ENCODE assay signal across 12 cellular contexts in the genomic region with DNA sequence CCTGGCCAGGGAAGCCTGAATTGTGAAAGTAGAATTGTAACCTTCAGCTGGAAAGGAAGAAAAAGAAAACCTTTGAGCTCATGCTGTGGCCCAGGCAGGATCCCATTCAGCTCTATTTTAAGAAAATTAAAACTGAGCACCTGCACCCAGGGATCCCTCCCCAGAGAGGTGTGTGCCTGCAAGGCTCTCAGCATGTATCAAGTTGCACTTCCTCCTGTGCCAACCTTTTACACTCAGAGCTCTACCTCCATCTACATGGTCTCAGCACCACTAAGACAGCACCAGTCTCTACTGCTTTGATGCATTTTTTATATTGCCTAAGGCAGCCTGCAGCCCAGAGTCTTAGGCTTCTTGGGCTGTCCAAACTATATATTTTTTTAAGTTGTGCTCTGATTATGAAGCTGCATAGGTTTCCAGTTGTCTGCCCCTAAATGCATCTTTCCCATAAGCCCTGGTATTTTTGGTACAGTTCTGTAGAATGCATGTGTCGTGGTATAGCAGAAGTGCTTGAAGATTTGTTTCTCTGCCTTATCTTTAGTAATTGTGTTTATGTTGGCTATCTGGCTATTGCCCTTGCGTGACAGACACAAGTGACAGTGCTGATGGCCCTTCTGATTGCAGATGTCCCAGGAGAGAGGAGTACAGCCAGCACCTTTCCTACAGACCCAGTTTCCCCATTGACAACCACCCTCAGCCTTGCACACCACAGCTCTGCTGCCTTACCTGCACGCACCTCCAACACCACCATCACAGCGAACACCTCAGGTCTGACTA.
DNase-seq lines count a peak whose midpoint lies in the region; ATAC-seq lines count a peak whose summit lies in the region.
"Had no signal": no experiment of that assay in that cellular context is flagged by ENCODE, and none has a peak within 500 bp of the region (broad histone marks: within the 10 kb centered on the region; RNA-seq: fewer than 3 reads in every experiment).

No MANE protein-coding gene starts in this region.

- peaks cover 0 to 1% (median 0%) of the 10 kb centered on the region in 7 donors for H3K9me3 Mint-ChIP-seq in CD4-positive, CD25-positive, alpha-beta regulatory T cell
- H3K9me3 Mint-ChIP-seq: activated naive CD4-positive, alpha-beta T cell treated with anti-CD3 and anti-CD28 coated beads, Interleukin-2, amount 50 U/mL, for 72 hours; CD14-positive monocyte had no signal

- no peak for DNase-seq in CD4-positive, CD25-positive, alpha-beta regulatory T cell
- DNase-seq in NCI-H2171 (lab: John Stamatoyannopoulos, UW) (peak; percentile 39), germinal center (ENCODE audit: low spot score) (peak; percentile 38), cerebellar cortex (ENCODE audit: low spot score) (no peak), SKM-1 treated with dmso at 0.1 percent for 144 hours (lab: John Stamatoyannopoulos, UW; ENCODE audit: unreplicated experiment) (no peak)
- no peak for DNase-seq in activated effector memory CD4-positive, alpha-beta T cell treated with Interleukin-2 at 50 U/mL for 16 hours
- DNase-seq: sigmoid colon had no signal

- peak overlapping the region; percentile 22 for H3K4me3 ChIP-seq in CD4-positive, CD25-positive, alpha-beta regulatory T cell (ENCODE audit: low read depth, low read length)
- H3K4me3 ChIP-seq: sigmoid colon had no signal

- peaks cover 99% of the 10 kb centered on the region for H3K36me3 ChIP-seq in CD4-positive, CD25-positive, alpha-beta regulatory T cell (ENCODE audit: control insufficient read depth, insufficient read depth, low read length)
- H3K36me3 ChIP-seq: sigmoid colon had no signal

- peaks cover 38% of the 10 kb centered on the region for H3K4me1 ChIP-seq in CD4-positive, CD25-positive, alpha-beta regulatory T cell (ENCODE audit: control insufficient read depth, insufficient read depth, low read length, poor library complexity, severe bottlenecking)
- H3K4me1 ChIP-seq: sigmoid colon had no signal

- no peaks in the 10 kb centered on the region for H3K27me3 Mint-ChIP-seq in CD4-positive, CD25-positive, alpha-beta regulatory T cell

- peak overlapping the region; percentile 52 to 88 (median 75) for H3K27ac Mint-ChIP-seq in CD4-positive, CD25-positive, alpha-beta regulatory T cell

- H3K4me3 Mint-ChIP-seq in CD4-positive, CD25-positive, alpha-beta regulatory T cell = peak overlapping the region; percentile 12 to 51 (median 22)
- H3K4me3 Mint-ChIP-seq: CD14-positive monocyte had no signal

- no peaks in the 10 kb centered on the region for H3K9me3 ChIP-seq in CD4-positive, CD25-positive, alpha-beta regulatory T cell (ENCODE audit: control insufficient read depth in 2 of 2, low read length in 2 of 2)
- H3K9me3 ChIP-seq: sigmoid colon had no signal

- peak overlapping the region; percentile 18 for H3K27ac ChIP-seq in CD4-positive, CD25-positive, alpha-beta regulatory T cell (ENCODE audit: insufficient read depth, low read length, poor library complexity, severe bottlenecking)
- H3K27ac ChIP-seq: sigmoid colon, VCaP had no signal

- H3K36me3 Mint-ChIP-seq in CD4-positive, CD25-positive, alpha-beta regulatory T cell = peaks cover 69% of the 10 kb centered on the region

- peaks cover 36 to 82% (median 69%) of the 10 kb centered on the region in 4 donors for H3K4me1 Mint-ChIP-seq in CD4-positive, CD25-positive, alpha-beta regulatory T cell

- H3K27me3 ChIP-seq in CD4-positive, CD25-positive, alpha-beta regulatory T cell (ENCODE audit: control insufficient read depth, insufficient read depth, low read length) = no peaks in the 10 kb centered on the region

- peak in 1 of 2 donors; percentile 32 for ATAC-seq in CD4-positive, CD25-positive, alpha-beta regulatory T cell (ENCODE audit: low read depth in 2 of 2)
- ATAC-seq in GM18867 (IDR thresholded peaks at IDR 0.05; ENCODE audit: unreplicated experiment) (peak; percentile 42), HG03135 (IDR thresholded peaks at IDR 0.05; ENCODE audit: unreplicated experiment) (no peak)

Comparison
In these comparisons a context has a peak if more than half of its experiments do, and no peak if none do; other contexts are left out.
1. DNase-seq: peak in NCI-H2171 (single experiment) and germinal center (single experiment); none in CD4-positive, CD25-positive, alpha-beta regulatory T cell (0 of 3), cerebellar cortex (single experiment), activated effector memory CD4-positive, alpha-beta T cell treated with Interleukin-2 at 50 U/mL for 16 hours (single experiment) and SKM-1 treated with dmso at 0.1 percent for 144 hours (single experiment).